In genomic region chr2:47655563-47655880, GRCh38 we compare ENCODE assay signal across 18 cellular contexts.
A peak's percentile ranks its signal among the peaks of the same experiment; 100 is the strongest.
DNase-seq lines count a peak whose midpoint lies in the region; ATAC-seq and TF ChIP-seq lines count a peak whose summit lies in the region.
"Had no signal": no experiment of that assay in that cellular context is flagged by ENCODE, and none has a peak within 500 bp of the region (broad histone marks: within the 10 kb centered on the region; RNA-seq: fewer than 3 reads in every experiment).

No MANE protein-coding gene starts in this region.

- intact Hi-C loops in activated B cell treated with CpG ODN at 0.5 μM for 24 hours (cut with micrococcal nuclease) (loop anchor here (1.0 kb wide), 3 partner anchors 69 to 134 kb away; no protein-coding TSS in a partner anchor), testis (cut with DNase I; ENCODE audit: low total_unique reads) (no loop called here)

- H3K27ac ChIP-seq in testis = no peak overlapping the region
- no peak overlapping the region for H3K27ac ChIP-seq in gastroesophageal sphincter
- H3K27ac ChIP-seq: right atrium auricular region had no signal

- peak overlapping the region; percentile 90 for H3K27ac Mint-ChIP-seq in activated B cell treated with CpG ODN at 0.5 μM for 24 hours

- H3K27me3 ChIP-seq in testis = no peaks in the 10 kb centered on the region
- H3K27me3 ChIP-seq in gastroesophageal sphincter = no peaks in the 10 kb centered on the region
- H3K27me3 ChIP-seq: right atrium auricular region had no signal

- no peaks in the 10 kb centered on the region for H3K36me3 Mint-ChIP-seq in activated B cell treated with CpG ODN at 0.5 μM for 24 hours (ENCODE audit: low read depth)

- DNase-seq in DMS79 treated with DMSO at 0.1 percent for 48 hours (lab: John Stamatoyannopoulos, UW) (peak; percentile 72), activated B cell treated with CpG ODN at 0.5 μM for 24 hours (no peak), testis (no peak)
- DNase-seq in activated CD4-positive, CD25-positive, alpha-beta regulatory T cell treated with anti-CD3 and anti-CD28 coated beads, Interleukin-2, amount 50 U/mL, for 72 hours = no peak
- DNase-seq: activated CD4-positive, CD25-positive, alpha-beta regulatory T cell; activated gamma-delta T cell; Caco-2; cerebellar nuclear complex; HCEC 1CT; left colon; nucleus accumbens; T-helper 1 cell had no signal

- no peaks in the 10 kb centered on the region for H3K9me3 Mint-ChIP-seq in activated B cell treated with CpG ODN at 0.5 μM for 24 hours

- peak overlapping the region; percentile 51 for H3K4me3 Mint-ChIP-seq in activated B cell treated with CpG ODN at 0.5 μM for 24 hours

- CTCF ChIA-PET in activated B cell treated with CpG ODN at 0.5 μM for 24 hours (lab: Charles Lee) = interaction anchor here (1.0 to 2.0 kb wide), 4 partner anchors 75 to 218 kb away, joined by 3 to 11 read pairs (median 4); no protein-coding TSS in a partner anchor

- TF ChIP-seq CTCF in activated B cell treated with CpG ODN at 0.5 μM for 24 hours (IDR thresholded peaks at IDR 0.05) (no peak), testis (IDR thresholded peaks at IDR 0.05) (no peak), gastroesophageal sphincter (IDR thresholded peaks at IDR 0.05) (no peak)

- H3K4me3 ChIP-seq in testis = no peak overlapping the region
- H3K4me3 ChIP-seq in gastroesophageal sphincter = no peak overlapping the region
- H3K4me3 ChIP-seq: right atrium auricular region had no signal

- POLR2A ChIA-PET in activated B cell treated with CpG ODN at 0.5 μM for 24 hours (lab: Charles Lee) = interaction anchor here (0.6 to 2.0 kb wide), 9 partner anchors 14 to 135 kb away, joined by 3 to 14 read pairs (median 5); no protein-coding TSS in a partner anchor

- H3K27me3 Mint-ChIP-seq in activated B cell treated with CpG ODN at 0.5 μM for 24 hours = no peaks in the 10 kb centered on the region

- no peaks in the 10 kb centered on the region for H3K36me3 ChIP-seq in testis (ENCODE audit: low read depth, missing control alignments)
- no peaks in the 10 kb centered on the region for H3K36me3 ChIP-seq in gastroesophageal sphincter
- H3K36me3 ChIP-seq: right atrium auricular region had no signal

- TF ChIP-seq POLR2A in testis (IDR thresholded peaks at IDR 0.05) = no peak
- no peak for TF ChIP-seq POLR2A in gastroesophageal sphincter (IDR thresholded peaks at IDR 0.05)

- WGBS in testis, 2 donors = 83 to 92% methylated on average over 1 to 2 of the region's 2 CpGs
- WGBS in gastroesophageal sphincter (ENCODE audit: low coverage in 1 of 2), 2 donors = 71 to 88% methylated on average over 1 to 2 of the region's 2 CpGs

- H3K9me3 ChIP-seq in testis (no peaks in the 10 kb centered on the region), gastroesophageal sphincter (no peaks in the 10 kb centered on the region)
- H3K9me3 ChIP-seq: Caco-2, right atrium auricular region had no signal

- H3K4me1 ChIP-seq in testis (peaks cover 9% of the 10 kb centered on the region), gastroesophageal sphincter (no peaks in the 10 kb centered on the region)
- H3K4me1 ChIP-seq: right atrium auricular region had no signal

- ATAC-seq in GM19452 (IDR thresholded peaks at IDR 0.05; ENCODE audit: unreplicated experiment) = peak; percentile 20
- ATAC-seq in HG03175 (IDR thresholded peaks at IDR 0.05; ENCODE audit: unreplicated experiment) = peak; percentile 34
- no peak for ATAC-seq in activated B cell treated with CpG ODN at 0.5 μM for 24 hours (ENCODE audit: low read depth)
- no peak for ATAC-seq in gastroesophageal sphincter
- no peak for ATAC-seq in GM18861 (IDR thresholded peaks at IDR 0.05; ENCODE audit: unreplicated experiment)
- ATAC-seq: left colon, Right ventricle myocardium inferior had no signal

- no peak for TF ChIP-seq EP300 in gastroesophageal sphincter (IDR thresholded peaks at IDR 0.05)

- peaks cover 63% of the 10 kb centered on the region for H3K4me1 Mint-ChIP-seq in activated B cell treated with CpG ODN at 0.5 μM for 24 hours

Comparison
In these comparisons a context has a peak if more than half of its experiments do, and no peak if none do; other contexts are left out.
1. ATAC-seq: peak in GM19452 (single experiment) and HG03175 (single experiment); none in activated B cell treated with CpG ODN at 0.5 μM for 24 hours (single experiment), gastroesophageal sphincter (single experiment) and GM18861 (single experiment).